ENCODE assay signal across 1 cellular context in the genomic region with DNA sequence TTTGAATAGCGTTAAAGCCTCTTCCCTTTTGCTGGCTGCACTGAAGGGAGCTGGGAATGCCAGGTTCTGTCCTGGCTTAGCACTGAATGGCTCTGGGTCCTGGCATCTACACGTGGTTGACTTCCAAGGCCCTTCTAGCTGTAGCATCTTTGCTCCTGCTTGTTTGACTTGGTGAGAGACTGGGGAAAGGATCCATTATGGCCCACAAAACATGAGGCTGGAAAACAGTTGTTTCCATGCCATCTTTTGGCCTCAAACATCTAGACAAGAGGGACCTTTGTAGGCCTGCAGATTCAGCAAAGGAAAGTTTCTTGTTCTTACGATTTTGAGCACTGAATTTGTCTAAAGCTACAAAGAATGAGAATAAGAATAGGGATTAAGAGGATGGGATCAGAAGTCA.
TF ChIP-seq lines count a peak whose summit lies in the region.

No MANE protein-coding gene starts in this region.

TF ChIP-seq in HepG2, 621 proteins besides CTCF, POLR2A, EP300 and RAD21:
- TF ChIP-seq POLR2G (IDR thresholded peaks at IDR 0.05; ENCODE audit: low read depth, low read length) (no peak), CEBPG (CRISPR knock-in tag; IDR thresholded peaks at IDR 0.05) (no peak), PHF5A (CRISPR knock-in tag; IDR thresholded peaks at IDR 0.05; ENCODE audit: low read depth, unreplicated experiment) (no peak), KAT2B (IDR thresholded peaks at IDR 0.05; ENCODE audit: borderline replicate concordance, low read depth, low read length) (no peak), ZNF761 (CRISPR knock-in tag; conservative IDR thresholded peaks at IDR 0.05) (no peak), SCMH1 (CRISPR knock-in tag; IDR thresholded peaks at IDR 0.05; ENCODE audit: borderline replicate concordance) (no peak), ZNF792 (CRISPR knock-in tag; IDR thresholded peaks at IDR 0.05) (no peak), ZNF460 (CRISPR knock-in tag; IDR thresholded peaks at IDR 0.05; ENCODE audit: borderline replicate concordance) (no peak), MZF1 (CRISPR knock-in tag; IDR thresholded peaks at IDR 0.05; ENCODE audit: borderline replicate concordance) (no peak), RFX1 (IDR thresholded peaks at IDR 0.05) (no peak), MXD3 (CRISPR knock-in tag; IDR thresholded peaks at IDR 0.05) (no peak), ARID5B (CRISPR knock-in tag; IDR thresholded peaks at IDR 0.05) (no peak), ZNF510 (CRISPR knock-in tag; IDR thresholded peaks at IDR 0.05; ENCODE audit: low read depth) (no peak), ZNF597 (CRISPR knock-in tag; IDR thresholded peaks at IDR 0.05) (no peak)
- TF ChIP-seq, protein P1, sequence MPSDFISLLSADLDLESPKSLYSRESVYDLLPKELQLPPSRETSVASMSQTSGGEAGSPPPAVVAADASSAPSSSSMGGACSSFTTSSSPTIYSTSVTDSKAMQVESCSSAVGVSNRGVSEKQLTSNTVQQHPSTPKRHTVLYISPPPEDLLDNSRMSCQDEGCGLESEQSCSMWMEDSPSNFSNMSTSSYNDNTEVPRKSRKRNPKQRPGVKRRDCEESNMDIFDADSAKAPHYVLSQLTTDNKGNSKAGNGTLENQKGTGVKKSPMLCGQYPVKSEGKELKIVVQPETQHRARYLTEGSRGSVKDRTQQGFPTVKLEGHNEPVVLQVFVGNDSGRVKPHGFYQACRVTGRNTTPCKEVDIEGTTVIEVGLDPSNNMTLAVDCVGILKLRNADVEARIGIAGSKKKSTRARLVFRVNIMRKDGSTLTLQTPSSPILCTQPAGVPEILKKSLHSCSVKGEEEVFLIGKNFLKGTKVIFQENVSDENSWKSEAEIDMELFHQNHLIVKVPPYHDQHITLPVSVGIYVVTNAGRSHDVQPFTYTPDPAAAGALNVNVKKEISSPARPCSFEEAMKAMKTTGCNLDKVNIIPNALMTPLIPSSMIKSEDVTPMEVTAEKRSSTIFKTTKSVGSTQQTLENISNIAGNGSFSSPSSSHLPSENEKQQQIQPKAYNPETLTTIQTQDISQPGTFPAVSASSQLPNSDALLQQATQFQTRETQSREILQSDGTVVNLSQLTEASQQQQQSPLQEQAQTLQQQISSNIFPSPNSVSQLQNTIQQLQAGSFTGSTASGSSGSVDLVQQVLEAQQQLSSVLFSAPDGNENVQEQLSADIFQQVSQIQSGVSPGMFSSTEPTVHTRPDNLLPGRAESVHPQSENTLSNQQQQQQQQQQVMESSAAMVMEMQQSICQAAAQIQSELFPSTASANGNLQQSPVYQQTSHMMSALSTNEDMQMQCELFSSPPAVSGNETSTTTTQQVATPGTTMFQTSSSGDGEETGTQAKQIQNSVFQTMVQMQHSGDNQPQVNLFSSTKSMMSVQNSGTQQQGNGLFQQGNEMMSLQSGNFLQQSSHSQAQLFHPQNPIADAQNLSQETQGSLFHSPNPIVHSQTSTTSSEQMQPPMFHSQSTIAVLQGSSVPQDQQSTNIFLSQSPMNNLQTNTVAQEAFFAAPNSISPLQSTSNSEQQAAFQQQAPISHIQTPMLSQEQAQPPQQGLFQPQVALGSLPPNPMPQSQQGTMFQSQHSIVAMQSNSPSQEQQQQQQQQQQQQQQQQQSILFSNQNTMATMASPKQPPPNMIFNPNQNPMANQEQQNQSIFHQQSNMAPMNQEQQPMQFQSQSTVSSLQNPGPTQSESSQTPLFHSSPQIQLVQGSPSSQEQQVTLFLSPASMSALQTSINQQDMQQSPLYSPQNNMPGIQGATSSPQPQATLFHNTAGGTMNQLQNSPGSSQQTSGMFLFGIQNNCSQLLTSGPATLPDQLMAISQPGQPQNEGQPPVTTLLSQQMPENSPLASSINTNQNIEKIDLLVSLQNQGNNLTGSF (CRISPR knock-in tag; IDR thresholded peaks at IDR 0.05), result no peak
